ENCODE assay signal across 3 cellular contexts in the genomic region with DNA sequence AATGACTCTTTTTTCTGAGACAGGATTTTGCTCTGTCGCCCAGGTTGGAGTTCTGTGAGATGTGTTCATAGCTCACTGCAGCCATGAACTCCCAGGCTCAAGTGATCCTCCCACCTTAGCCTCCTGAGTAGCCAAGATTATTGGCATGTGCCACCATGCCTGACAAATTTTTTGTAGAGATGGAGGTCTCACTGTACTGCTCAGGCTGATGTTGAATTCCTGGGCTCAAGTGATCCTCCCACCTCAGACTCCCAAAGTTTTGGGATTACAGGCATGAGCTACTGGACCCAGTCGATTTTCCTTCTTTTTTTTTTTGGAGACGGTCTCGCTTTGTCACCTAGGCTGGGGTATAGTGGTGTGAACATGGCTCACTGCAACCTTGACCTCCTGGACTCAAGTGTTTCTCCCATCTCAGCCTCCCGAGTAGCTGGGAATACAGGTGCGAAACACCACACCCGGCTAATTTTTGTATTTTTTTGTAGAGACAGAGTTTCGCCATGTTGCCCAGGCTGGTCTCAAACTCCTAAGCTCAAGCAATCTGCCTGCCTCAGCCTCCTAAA.
TF ChIP-seq lines count a peak whose summit lies in the region.

No MANE protein-coding gene starts in this region.

TF ChIP-seq in SK-N-SH, 30 proteins besides CTCF, POLR2A, EP300 and RAD21 (continued from another document):
- TF ChIP-seq CHD2 (IDR thresholded peaks at IDR 0.05; ENCODE audit: low read length, partially characterized antibody) (no peak), ELF1 (IDR thresholded peaks at IDR 0.05) (no peak), NFIC (IDR thresholded peaks at IDR 0.05; ENCODE audit: borderline replicate concordance) (no peak), GATA2 (CRISPR knock-in tag; IDR thresholded peaks at IDR 0.05) (no peak), MXI1 (IDR thresholded peaks at IDR 0.05; ENCODE audit: low read depth, low read length) (no peak)
- TF ChIP-seq, protein P1, sequence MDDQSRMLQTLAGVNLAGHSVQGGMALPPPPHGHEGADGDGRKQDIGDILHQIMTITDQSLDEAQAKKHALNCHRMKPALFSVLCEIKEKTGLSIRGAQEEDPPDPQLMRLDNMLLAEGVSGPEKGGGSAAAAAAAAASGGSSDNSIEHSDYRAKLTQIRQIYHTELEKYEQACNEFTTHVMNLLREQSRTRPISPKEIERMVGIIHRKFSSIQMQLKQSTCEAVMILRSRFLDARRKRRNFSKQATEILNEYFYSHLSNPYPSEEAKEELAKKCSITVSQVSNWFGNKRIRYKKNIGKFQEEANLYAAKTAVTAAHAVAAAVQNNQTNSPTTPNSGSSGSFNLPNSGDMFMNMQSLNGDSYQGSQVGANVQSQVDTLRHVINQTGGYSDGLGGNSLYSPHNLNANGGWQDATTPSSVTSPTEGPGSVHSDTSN (IDR thresholded peaks at IDR 0.05): no peak
- TF ChIP-seq, protein P2, sequence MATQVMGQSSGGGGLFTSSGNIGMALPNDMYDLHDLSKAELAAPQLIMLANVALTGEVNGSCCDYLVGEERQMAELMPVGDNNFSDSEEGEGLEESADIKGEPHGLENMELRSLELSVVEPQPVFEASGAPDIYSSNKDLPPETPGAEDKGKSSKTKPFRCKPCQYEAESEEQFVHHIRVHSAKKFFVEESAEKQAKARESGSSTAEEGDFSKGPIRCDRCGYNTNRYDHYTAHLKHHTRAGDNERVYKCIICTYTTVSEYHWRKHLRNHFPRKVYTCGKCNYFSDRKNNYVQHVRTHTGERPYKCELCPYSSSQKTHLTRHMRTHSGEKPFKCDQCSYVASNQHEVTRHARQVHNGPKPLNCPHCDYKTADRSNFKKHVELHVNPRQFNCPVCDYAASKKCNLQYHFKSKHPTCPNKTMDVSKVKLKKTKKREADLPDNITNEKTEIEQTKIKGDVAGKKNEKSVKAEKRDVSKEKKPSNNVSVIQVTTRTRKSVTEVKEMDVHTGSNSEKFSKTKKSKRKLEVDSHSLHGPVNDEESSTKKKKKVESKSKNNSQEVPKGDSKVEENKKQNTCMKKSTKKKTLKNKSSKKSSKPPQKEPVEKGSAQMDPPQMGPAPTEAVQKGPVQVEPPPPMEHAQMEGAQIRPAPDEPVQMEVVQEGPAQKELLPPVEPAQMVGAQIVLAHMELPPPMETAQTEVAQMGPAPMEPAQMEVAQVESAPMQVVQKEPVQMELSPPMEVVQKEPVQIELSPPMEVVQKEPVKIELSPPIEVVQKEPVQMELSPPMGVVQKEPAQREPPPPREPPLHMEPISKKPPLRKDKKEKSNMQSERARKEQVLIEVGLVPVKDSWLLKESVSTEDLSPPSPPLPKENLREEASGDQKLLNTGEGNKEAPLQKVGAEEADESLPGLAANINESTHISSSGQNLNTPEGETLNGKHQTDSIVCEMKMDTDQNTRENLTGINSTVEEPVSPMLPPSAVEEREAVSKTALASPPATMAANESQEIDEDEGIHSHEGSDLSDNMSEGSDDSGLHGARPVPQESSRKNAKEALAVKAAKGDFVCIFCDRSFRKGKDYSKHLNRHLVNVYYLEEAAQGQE (IDR thresholded peaks at IDR 0.05; ENCODE audit: low read depth, low read length): no peak

TF ChIP-seq in SK-N-SH treated with all-trans-retinoic acid at 6 μM for 48 hours, 23 proteins besides CTCF, POLR2A, EP300 and RAD21 (continued from another document):
- TF ChIP-seq, protein P3, sequence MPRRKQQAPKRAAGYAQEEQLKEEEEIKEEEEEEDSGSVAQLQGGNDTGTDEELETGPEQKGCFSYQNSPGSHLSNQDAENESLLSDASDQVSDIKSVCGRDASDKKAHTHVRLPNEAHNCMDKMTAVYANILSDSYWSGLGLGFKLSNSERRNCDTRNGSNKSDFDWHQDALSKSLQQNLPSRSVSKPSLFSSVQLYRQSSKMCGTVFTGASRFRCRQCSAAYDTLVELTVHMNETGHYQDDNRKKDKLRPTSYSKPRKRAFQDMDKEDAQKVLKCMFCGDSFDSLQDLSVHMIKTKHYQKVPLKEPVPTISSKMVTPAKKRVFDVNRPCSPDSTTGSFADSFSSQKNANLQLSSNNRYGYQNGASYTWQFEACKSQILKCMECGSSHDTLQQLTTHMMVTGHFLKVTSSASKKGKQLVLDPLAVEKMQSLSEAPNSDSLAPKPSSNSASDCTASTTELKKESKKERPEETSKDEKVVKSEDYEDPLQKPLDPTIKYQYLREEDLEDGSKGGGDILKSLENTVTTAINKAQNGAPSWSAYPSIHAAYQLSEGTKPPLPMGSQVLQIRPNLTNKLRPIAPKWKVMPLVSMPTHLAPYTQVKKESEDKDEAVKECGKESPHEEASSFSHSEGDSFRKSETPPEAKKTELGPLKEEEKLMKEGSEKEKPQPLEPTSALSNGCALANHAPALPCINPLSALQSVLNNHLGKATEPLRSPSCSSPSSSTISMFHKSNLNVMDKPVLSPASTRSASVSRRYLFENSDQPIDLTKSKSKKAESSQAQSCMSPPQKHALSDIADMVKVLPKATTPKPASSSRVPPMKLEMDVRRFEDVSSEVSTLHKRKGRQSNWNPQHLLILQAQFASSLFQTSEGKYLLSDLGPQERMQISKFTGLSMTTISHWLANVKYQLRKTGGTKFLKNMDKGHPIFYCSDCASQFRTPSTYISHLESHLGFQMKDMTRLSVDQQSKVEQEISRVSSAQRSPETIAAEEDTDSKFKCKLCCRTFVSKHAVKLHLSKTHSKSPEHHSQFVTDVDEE (CRISPR knock-in tag; IDR thresholded peaks at IDR 0.05): no peak
- TF ChIP-seq, protein P4, sequence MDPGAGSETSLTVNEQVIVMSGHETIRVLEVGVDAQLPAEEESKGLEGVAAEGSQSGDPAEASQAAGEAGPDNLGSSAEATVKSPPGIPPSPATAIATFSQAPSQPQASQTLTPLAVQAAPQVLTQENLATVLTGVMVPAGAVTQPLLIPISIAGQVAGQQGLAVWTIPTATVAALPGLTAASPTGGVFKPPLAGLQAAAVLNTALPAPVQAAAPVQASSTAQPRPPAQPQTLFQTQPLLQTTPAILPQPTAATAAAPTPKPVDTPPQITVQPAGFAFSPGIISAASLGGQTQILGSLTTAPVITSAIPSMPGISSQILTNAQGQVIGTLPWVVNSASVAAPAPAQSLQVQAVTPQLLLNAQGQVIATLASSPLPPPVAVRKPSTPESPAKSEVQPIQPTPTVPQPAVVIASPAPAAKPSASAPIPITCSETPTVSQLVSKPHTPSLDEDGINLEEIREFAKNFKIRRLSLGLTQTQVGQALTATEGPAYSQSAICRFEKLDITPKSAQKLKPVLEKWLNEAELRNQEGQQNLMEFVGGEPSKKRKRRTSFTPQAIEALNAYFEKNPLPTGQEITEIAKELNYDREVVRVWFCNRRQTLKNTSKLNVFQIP (CRISPR knock-in tag; IDR thresholded peaks at IDR 0.05; ENCODE audit: borderline replicate concordance, low read depth): no peak
- TF ChIP-seq GLIS3 (CRISPR knock-in tag; IDR thresholded peaks at IDR 0.05) (no peak), RARB (CRISPR knock-in tag; IDR thresholded peaks at IDR 0.05) (no peak)
- TF ChIP-seq, protein P5, sequence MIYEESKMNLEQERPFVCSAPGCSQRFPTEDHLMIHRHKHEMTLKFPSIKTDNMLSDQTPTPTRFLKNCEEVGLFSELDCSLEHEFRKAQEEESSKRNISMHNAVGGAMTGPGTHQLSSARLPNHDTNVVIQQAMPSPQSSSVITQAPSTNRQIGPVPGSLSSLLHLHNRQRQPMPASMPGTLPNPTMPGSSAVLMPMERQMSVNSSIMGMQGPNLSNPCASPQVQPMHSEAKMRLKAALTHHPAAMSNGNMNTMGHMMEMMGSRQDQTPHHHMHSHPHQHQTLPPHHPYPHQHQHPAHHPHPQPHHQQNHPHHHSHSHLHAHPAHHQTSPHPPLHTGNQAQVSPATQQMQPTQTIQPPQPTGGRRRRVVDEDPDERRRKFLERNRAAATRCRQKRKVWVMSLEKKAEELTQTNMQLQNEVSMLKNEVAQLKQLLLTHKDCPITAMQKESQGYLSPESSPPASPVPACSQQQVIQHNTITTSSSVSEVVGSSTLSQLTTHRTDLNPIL (CRISPR knock-in tag; IDR thresholded peaks at IDR 0.05; ENCODE audit: low read depth): no peak
TF ChIP-seq in SK-N-SH treated with all-trans-retinoic acid at 6 μM for 48 hours: peak in this region for 0.

TF ChIP-seq in liver, 16 proteins besides CTCF, POLR2A, EP300 and RAD21 (continued from another document):
- TF ChIP-seq GABPA (IDR thresholded peaks at IDR 0.05 in 1 of 2, conservative IDR thresholded peaks at IDR 0.05 in 1 of 2) (no peak), FOXA2 (IDR thresholded peaks at IDR 0.05) (no peak), YY1 (IDR thresholded peaks at IDR 0.05) (no peak), FOXA1 (IDR thresholded peaks at IDR 0.05) (no peak), NR2F2 (IDR thresholded peaks at IDR 0.05) (no peak), JUND (IDR thresholded peaks at IDR 0.05) (no peak), TAF1 (conservative IDR thresholded peaks at IDR 0.05) (no peak)
- TF ChIP-seq, protein P6, sequence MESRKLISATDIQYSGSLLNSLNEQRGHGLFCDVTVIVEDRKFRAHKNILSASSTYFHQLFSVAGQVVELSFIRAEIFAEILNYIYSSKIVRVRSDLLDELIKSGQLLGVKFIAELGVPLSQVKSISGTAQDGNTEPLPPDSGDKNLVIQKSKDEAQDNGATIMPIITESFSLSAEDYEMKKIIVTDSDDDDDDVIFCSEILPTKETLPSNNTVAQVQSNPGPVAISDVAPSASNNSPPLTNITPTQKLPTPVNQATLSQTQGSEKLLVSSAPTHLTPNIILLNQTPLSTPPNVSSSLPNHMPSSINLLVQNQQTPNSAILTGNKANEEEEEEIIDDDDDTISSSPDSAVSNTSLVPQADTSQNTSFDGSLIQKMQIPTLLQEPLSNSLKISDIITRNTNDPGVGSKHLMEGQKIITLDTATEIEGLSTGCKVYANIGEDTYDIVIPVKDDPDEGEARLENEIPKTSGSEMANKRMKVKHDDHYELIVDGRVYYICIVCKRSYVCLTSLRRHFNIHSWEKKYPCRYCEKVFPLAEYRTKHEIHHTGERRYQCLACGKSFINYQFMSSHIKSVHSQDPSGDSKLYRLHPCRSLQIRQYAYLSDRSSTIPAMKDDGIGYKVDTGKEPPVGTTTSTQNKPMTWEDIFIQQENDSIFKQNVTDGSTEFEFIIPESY (IDR thresholded peaks at IDR 0.05): no peak
- TF ChIP-seq, protein P7, sequence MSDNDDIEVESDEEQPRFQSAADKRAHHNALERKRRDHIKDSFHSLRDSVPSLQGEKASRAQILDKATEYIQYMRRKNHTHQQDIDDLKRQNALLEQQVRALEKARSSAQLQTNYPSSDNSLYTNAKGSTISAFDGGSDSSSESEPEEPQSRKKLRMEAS (IDR thresholded peaks at IDR 0.05): no peak
- TF ChIP-seq, protein P8, sequence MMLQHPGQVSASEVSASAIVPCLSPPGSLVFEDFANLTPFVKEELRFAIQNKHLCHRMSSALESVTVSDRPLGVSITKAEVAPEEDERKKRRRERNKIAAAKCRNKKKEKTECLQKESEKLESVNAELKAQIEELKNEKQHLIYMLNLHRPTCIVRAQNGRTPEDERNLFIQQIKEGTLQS (IDR thresholded peaks at IDR 0.05): no peak
